11 cellular contexts compared by ENCODE assay signal in genomic region chr1:78142731-78143130, GRCh38.
DNase-seq lines count a peak whose midpoint lies in the region; ATAC-seq and TF ChIP-seq lines count a peak whose summit lies in the region.
"Had no signal": no experiment of that assay in that cellular context is flagged by ENCODE, and none has a peak within 500 bp of the region (broad histone marks: within the 10 kb centered on the region; RNA-seq: fewer than 3 reads in every experiment).

No MANE protein-coding gene starts in this region.

- TF ChIP-seq CTCF in upper lobe of left lung (IDR thresholded peaks at IDR 0.05) = no peak

- peaks cover 2% of the 10 kb centered on the region for H3K27me3 Mint-ChIP-seq in activated naive CD4-positive, alpha-beta T cell treated with anti-CD3 and anti-CD28 coated beads, Interleukin-2, amount 50 U/mL, for 24 hours
- no peaks in the 10 kb centered on the region for H3K27me3 Mint-ChIP-seq in activated naive CD8-positive, alpha-beta T cell

- TF ChIP-seq POLR2A in upper lobe of left lung (IDR thresholded peaks at IDR 0.05) = no peak

- no peaks in the 10 kb centered on the region for H3K36me3 Mint-ChIP-seq in activated naive CD4-positive, alpha-beta T cell treated with anti-CD3 and anti-CD28 coated beads, Interleukin-2, amount 50 U/mL, for 24 hours
- H3K36me3 Mint-ChIP-seq in activated naive CD8-positive, alpha-beta T cell = no peaks in the 10 kb centered on the region

- H3K4me1 ChIP-seq in upper lobe of left lung = peaks cover 0 to 3% (median 0%) of the 10 kb centered on the region in 4 donors
- H3K4me1 ChIP-seq: BE2C, esophagus squamous epithelium had no signal

- no peaks in the 10 kb centered on the region for H3K36me3 ChIP-seq in upper lobe of left lung
- H3K36me3 ChIP-seq: BE2C, esophagus squamous epithelium had no signal

- TF ChIP-seq EP300 in upper lobe of left lung (IDR thresholded peaks at IDR 0.05) = no peak

- no peak for DNase-seq in activated naive CD4-positive, alpha-beta T cell treated with Interleukin-2 at 50 U/mL for 16 hours
- DNase-seq in upper lobe of left lung = no peak
- DNase-seq in putamen (ENCODE audit: low spot score) = no peak
- no peak for DNase-seq in NCI-H2227 treated with DMSO at 0.1 percent for 48 hours (lab: John Stamatoyannopoulos, UW)
- no peak for DNase-seq in CD1c-positive myeloid dendritic cell (ENCODE audit: extremely low spot score)
- DNase-seq: anterior cingulate cortex, BE2C, esophagus squamous epithelium had no signal

- H3K27ac Mint-ChIP-seq in activated naive CD4-positive, alpha-beta T cell treated with anti-CD3 and anti-CD28 coated beads, Interleukin-2, amount 50 U/mL, for 24 hours = no peak overlapping the region
- no peak overlapping the region for H3K27ac Mint-ChIP-seq in activated naive CD8-positive, alpha-beta T cell

- no peaks in the 10 kb centered on the region for H3K27me3 ChIP-seq in upper lobe of left lung
- H3K27me3 ChIP-seq: BE2C, esophagus squamous epithelium had no signal

- WGBS in upper lobe of left lung, 2 donors = 93 to 94% methylated on average over 4 of the region's 4 CpGs

- peak overlapping the region; percentile 82 for H3K4me3 Mint-ChIP-seq in activated naive CD4-positive, alpha-beta T cell treated with anti-CD3 and anti-CD28 coated beads, Interleukin-2, amount 50 U/mL, for 24 hours
- peak overlapping the region; percentile 77 for H3K4me3 Mint-ChIP-seq in activated naive CD8-positive, alpha-beta T cell

- H3K9me3 ChIP-seq in upper lobe of left lung = no peaks in the 10 kb centered on the region
- H3K9me3 ChIP-seq: BE2C, esophagus squamous epithelium had no signal

- peak overlapping the region in 3 of 4 donors; percentile 21 to 26 (median 25) for H3K4me3 ChIP-seq in upper lobe of left lung

- peak; percentile 34 for ATAC-seq in HG03045 (IDR thresholded peaks at IDR 0.05; ENCODE audit: unreplicated experiment)
- ATAC-seq in upper lobe of left lung (ENCODE audit: low FRiP score in 2 of 2) = no peak

- H3K9me3 Mint-ChIP-seq in activated naive CD4-positive, alpha-beta T cell treated with anti-CD3 and anti-CD28 coated beads, Interleukin-2, amount 50 U/mL, for 24 hours = no peaks in the 10 kb centered on the region
- H3K9me3 Mint-ChIP-seq in activated naive CD8-positive, alpha-beta T cell (ENCODE audit: low read depth) = no peaks in the 10 kb centered on the region

- peaks cover 21% of the 10 kb centered on the region for H3K4me1 Mint-ChIP-seq in activated naive CD4-positive, alpha-beta T cell treated with anti-CD3 and anti-CD28 coated beads, Interleukin-2, amount 50 U/mL, for 24 hours
- peaks cover 20% of the 10 kb centered on the region for H3K4me1 Mint-ChIP-seq in activated naive CD8-positive, alpha-beta T cell (ENCODE audit: low read depth)

- H3K27ac ChIP-seq in upper lobe of left lung = peak overlapping the region in 1 of 4 donors; percentile 60
- H3K27ac ChIP-seq: esophagus squamous epithelium had no signal
